ENCODE assay signal across 24 cellular contexts in genomic region chr7:124779194-124779593, GRCh38. TPM values are rescaled to one million over a fixed set of nuclear protein-coding genes. Genes with fewer than 3 reads are reported as not detected.
DNase-seq lines count a peak whose midpoint lies in the region; ATAC-seq, FAIRE-seq and TF ChIP-seq lines count a peak whose summit lies in the region.
"Had no signal": no experiment of that assay in that cellular context is flagged by ENCODE, and none has a peak within 500 bp of the region (broad histone marks: within the 10 kb centered on the region; RNA-seq: fewer than 3 reads in every experiment).

No MANE protein-coding gene starts in this region.

- H3K4me1 ChIP-seq in GM12878 (ENCODE audit: control insufficient read depth, insufficient read depth, low read length), result no peaks in the 10 kb centered on the region
- H3K4me1 ChIP-seq: A549, colonic mucosa had no signal

- no peak for TF ChIP-seq POLR2A in GM12878 (IDR thresholded peaks at IDR 0.05; ENCODE audit: low read depth, low read length)

- TF ChIP-seq RAD21 in GM12878 (IDR thresholded peaks at IDR 0.05; ENCODE audit: insufficient read depth, low read depth, low read length), result no peak

- no peak for FAIRE-seq in GM12878 (lab: Jason Lieb, UNC)
- FAIRE-seq: A549, endometrium, H1 had no signal

- no peak overlapping the region for H3K4me2 ChIP-seq in GM12878 (ENCODE audit: control insufficient read depth, insufficient read depth)
- H3K4me2 ChIP-seq: A549; BLaER1 treated with 17β-estradiol and CSF1 and Interleukin-3, amounts not matched to agents 10 nM and 100 nM had no signal

- BruUV-seq in GM12878 (replicated peaks; lab: Mats Ljungman, UMichigan), result no TSS peak

- WGBS in GM12878 (ENCODE audit: insufficient coverage, insufficient replicate concordance, low lambda C conversion rate, missing lambda C conversion rate), result 18% methylated on average over 3 of the region's 3 CpGs

- H4K20me1 ChIP-seq in GM12878 (ENCODE audit: control insufficient read depth, insufficient read depth), result no peaks in the 10 kb centered on the region
- H4K20me1 ChIP-seq: BLaER1 treated with 17β-estradiol and CSF1 and Interleukin-3, amounts not matched to agents 10 nM and 100 nM had no signal

- H3K27ac ChIP-seq in GM12878 (ENCODE audit: control insufficient read depth, insufficient read depth), result no peak overlapping the region
- H3K27ac ChIP-seq in substantia nigra (ENCODE audit: low read depth, low read length, poor library complexity, severe bottlenecking), result no peak overlapping the region
- H3K27ac ChIP-seq in coronary artery, result no peak overlapping the region
- H3K27ac ChIP-seq: A549; BLaER1 treated with 17β-estradiol and CSF1 and Interleukin-3, amounts not matched to agents 10 nM and 100 nM; colonic mucosa had no signal

- in situ Hi-C loops in GM12878 (cut with MboI), result no loop called here

- H3K79me2 ChIP-seq in GM12878 (ENCODE audit: control insufficient read depth, insufficient read depth, low read length), result no peaks in the 10 kb centered on the region

- POLR2A ChIA-PET in GM12878 (lab: Charles Lee), result interaction anchor here (1.2 kb wide), 1 partner anchor 11 kb away, joined by 3 read pairs; no protein-coding TSS in a partner anchor

- no peak overlapping the region for H3K9ac ChIP-seq in GM12878 (ENCODE audit: control insufficient read depth, insufficient read depth, low read length)
- H3K9ac ChIP-seq: BLaER1 treated with 17β-estradiol and CSF1 and Interleukin-3, amounts not matched to agents 10 nM and 100 nM had no signal

- H3K27me3 ChIP-seq in GM12878 (replicated peaks in 1 of 2; ENCODE audit: control insufficient read depth in 2 of 2, insufficient read depth in 2 of 2, low read length in 1 of 2), result no peaks in the 10 kb centered on the region
- H3K27me3 ChIP-seq: BLaER1 treated with 17β-estradiol and CSF1 and Interleukin-3, amounts not matched to agents 10 nM and 100 nM; colonic mucosa had no signal

- CTCF ChIA-PET in GM12878 (lab: Yijun Ruan, JAX), result interaction anchor here (0.6 kb wide), 1 partner anchor 210 kb away, joined by 3 read pairs; no protein-coding TSS in a partner anchor

- intact Hi-C loops in GM12878 (cut with micrococcal nuclease; ENCODE audit: unreplicated experiment), result no loop called here

- H2AFZ ChIP-seq in GM12878 (ENCODE audit: control insufficient read depth, low read depth, low read length), result no peak overlapping the region

- TF ChIP-seq CTCF in GM12878 (IDR thresholded peaks at IDR 0.05 in 2 of 3, conservative IDR thresholded peaks at IDR 0.05 in 1 of 3; ENCODE audit: control insufficient read depth in 2 of 3, extremely low read depth in 1 of 3, insufficient read depth in 1 of 3, low read depth in 3 of 3, low read length in 3 of 3) (no peak), coronary artery (IDR thresholded peaks at IDR 0.05) (no peak)

- SMC1A ChIA-PET in GM12878 (lab: Charles Lee; ENCODE audit: uncharacterized antibody, unreplicated experiment), result interaction anchor here (0.6 to 1.2 kb wide), 4 partner anchors 11 to 1553 kb away, joined by 3 to 4 read pairs (median 4); no protein-coding TSS in a partner anchor

- H3K4me3 ChIP-seq in GM12878, result no peak overlapping the region
- H3K4me3 ChIP-seq in coronary artery, result no peak overlapping the region
- H3K4me3 ChIP-seq: A549; BLaER1 treated with 17β-estradiol and CSF1 and Interleukin-3, amounts not matched to agents 10 nM and 100 nM; colonic mucosa had no signal

- RAD21 ChIA-PET in GM12878 (lab: Charles Lee; ENCODE audit: unreplicated experiment), result no interaction called here

- H3K9me3 ChIP-seq in GM12878 (replicated peaks; ENCODE audit: control insufficient read depth, insufficient read depth, low read length), result no peaks in the 10 kb centered on the region
- H3K9me3 ChIP-seq: A549; BLaER1 treated with 17β-estradiol and CSF1 and Interleukin-3, amounts not matched to agents 10 nM and 100 nM; colonic mucosa had no signal

- DNase-seq in COR-L47 (lab: John Stamatoyannopoulos, UW) (peak; percentile 79), NCI-H1092 treated with DMSO at 0.1 percent for 48 hours (lab: John Stamatoyannopoulos, UW) (peak; percentile 54), NCI-H2171 (lab: John Stamatoyannopoulos, UW) (peak; percentile 70), GM12878 (ENCODE audit: low read depth, low spot score) (no peak), substantia nigra (lab: John Stamatoyannopoulos, UW) (no peak), coronary artery (ENCODE audit: low spot score) (no peak)
- DNase-seq in central memory CD4-positive, alpha-beta T cell, result no peak
- DNase-seq: activated CD4-positive, alpha-beta T cell treated with anti-CD3 and anti-CD28 coated beads for 48 hours; activated naive CD8-positive, alpha-beta T cell treated with anti-CD3 and anti-CD28 coated beads for 36 hours; colonic mucosa; GF-D8; glutamatergic neuron; left cardiac atrium; natural killer cell; NCI-H446; right cardiac atrium; stimulated activated CD8-positive, alpha-beta memory T cell treated with anti-CD3 and anti-CD28 coated beads, Interleukin-4, amount 100 ng/mL, for 48 hours; T-helper 1 cell had no signal

- no peak for TF ChIP-seq EP300 in GM12878 (IDR thresholded peaks at IDR 0.05; ENCODE audit: borderline replicate concordance in 1 of 2, control insufficient read depth in 1 of 2, low read depth in 2 of 2, low read length in 2 of 2)

- H3K36me3 ChIP-seq in GM12878 (ENCODE audit: control insufficient read depth in 2 of 2, insufficient read depth in 2 of 2, low read length in 1 of 2), result no peaks in the 10 kb centered on the region
- H3K36me3 ChIP-seq: BLaER1 treated with 17β-estradiol and CSF1 and Interleukin-3, amounts not matched to agents 10 nM and 100 nM; colonic mucosa had no signal

- ATAC-seq in GM12878 (peak; percentile 54), GM21737 (IDR thresholded peaks at IDR 0.05; ENCODE audit: unreplicated experiment) (no peak)
- ATAC-seq: A549; activated T-helper 17 cell treated with anti-CD3 and anti-CD28 coated beads, Interleukin-2, amount 50 U/mL, for 72 hours; left cardiac atrium; natural killer cell; right cardiac atrium had no signal

TF ChIP-seq in GM12878, 131 proteins besides CTCF, POLR2A, EP300 and RAD21 (continues in another document):
- TF ChIP-seq IRF3 (IDR thresholded peaks at IDR 0.05) (no peak), TCF12 (IDR thresholded peaks at IDR 0.05; ENCODE audit: low read depth, low read length) (no peak), SMAD1 (IDR thresholded peaks at IDR 0.05; ENCODE audit: low read depth, partially characterized antibody) (no peak), RFX5 (IDR thresholded peaks at IDR 0.05; ENCODE audit: low read depth, low read length) (no peak), E4F1 (IDR thresholded peaks at IDR 0.05; ENCODE audit: borderline replicate concordance, partially characterized antibody) (no peak), PML (IDR thresholded peaks at IDR 0.05; ENCODE audit: low read length) (no peak), KLF5 (IDR thresholded peaks at IDR 0.05; ENCODE audit: partially characterized antibody) (no peak), RELA (IDR thresholded peaks at IDR 0.05; ENCODE audit: borderline replicate concordance, partially characterized antibody) (no peak), MEF2B (IDR thresholded peaks at IDR 0.05; ENCODE audit: partially characterized antibody, poor library complexity, severe bottlenecking) (no peak), ASH2L (IDR thresholded peaks at IDR 0.05; ENCODE audit: borderline replicate concordance, low read depth) (no peak), WRNIP1 (IDR thresholded peaks at IDR 0.05; ENCODE audit: borderline replicate concordance, low read depth, low read length) (no peak)

RNA-seq across cellular contexts. Expression of gene GPR37, which starts 13.6 kb away (rescaled TPM):
- total RNA-seq in GM12878 (2013; cell fraction: nucleolus; rRNA removed), result not detected in 2 replicates
- total RNA-seq in GM12878 (2014; rRNA removed) (not detected in 2 replicates), GM12878 (2014; rRNA removed; fragmentation: Illumina TruSeq; extraction: Trizol) (not detected in 2 replicates), GM12878 (2021) (not detected in 2 replicates)
- not detected for polyA plus RNA-seq in GM12878 (2011; ENCODE audit: low read depth)
- polyA plus RNA-seq in GM12878 (2011; rRNA removed) (not detected in 2 replicates), GM12878 (2014; fragmentation: Illumina TruSeq; extraction: Trizol) (not detected in 2 replicates), GM12878 (2014; fragmentation: Nextera tagmentation; extraction: Ambion mirVana) (under 1 TPM in 1 of 2 experiments, not detected in 1; 0.02 TPM), GM12878 (2014; rRNA removed) (not detected in 2 replicates), GM12878 (2016; fragmentation: Nextera tagmentation; extraction: Ambion mirVana) (not detected)
- not detected in 2 replicates for polyA plus RNA-seq in GM12878 (2011; cell fraction: cytosol; rRNA removed)
- polyA plus RNA-seq in GM12878 (2011; cell fraction: nucleus; rRNA removed), result not detected in 2 replicates
- not detected in 2 replicates for polyA plus RNA-seq in GM12878 (2012)
- polyA minus RNA-seq in GM12878 (2011; rRNA and poly(A)+ RNA removed), result not detected in 2 replicates
- polyA minus RNA-seq in GM12878 (2011; cell fraction: cytosol; rRNA and poly(A)+ RNA removed), result not detected in 2 replicates
- not detected in 2 replicates for polyA minus RNA-seq in GM12878 (2011; cell fraction: nucleus; rRNA and poly(A)+ RNA removed)
- total RNA-seq: activated naive CD8-positive, alpha-beta T cell treated with anti-CD3 and anti-CD28 coated beads for 36 hours; activated T-helper 17 cell treated with anti-CD3 and anti-CD28 coated beads, Interleukin-2, amount 50 U/mL, for 72 hours; natural killer cell had no signal

Comparison
In these comparisons a context has a peak if more than half of its experiments do, and no peak if none do; other contexts are left out.
1. DNase-seq: peak in COR-L47 (single experiment), NCI-H1092 treated with DMSO at 0.1 percent for 48 hours (single experiment) and NCI-H2171 (single experiment); none in GM12878 (single experiment), central memory CD4-positive, alpha-beta T cell (single experiment), substantia nigra (0 of 49) and coronary artery (single experiment).